7 cellular contexts compared by ENCODE assay signal in the genomic region with DNA sequence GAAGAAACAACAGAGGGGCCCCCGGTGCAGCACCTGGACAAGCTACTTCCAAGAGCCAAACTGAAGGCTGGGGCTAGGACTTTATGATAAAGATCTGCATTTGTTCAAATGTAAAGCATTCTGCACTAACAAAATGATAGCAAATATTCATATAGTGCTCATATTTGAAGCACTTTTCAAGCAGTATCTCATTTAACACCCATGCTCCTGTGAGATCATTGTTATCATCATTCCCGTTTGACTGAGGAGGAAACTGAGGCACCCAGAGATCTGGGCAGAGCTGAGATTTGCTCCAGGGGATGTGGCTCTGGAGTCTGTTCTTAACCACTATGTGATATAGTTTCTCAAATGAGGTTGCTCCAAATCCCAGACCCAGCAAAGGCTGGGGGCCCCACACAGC.
"Had no signal": no experiment of that assay in that cellular context is flagged by ENCODE, and none has a peak within 500 bp of the region (broad histone marks: within the 10 kb centered on the region; RNA-seq: fewer than 3 reads in every experiment).

No MANE protein-coding gene starts in this region.

- H3K4me3 ChIP-seq: GM23338 had no signal

- ATAC-seq: GM23338, HepG2 had no signal

- DNase-seq: H9, HCEC 1CT, HFFc6, KBM-7 had no signal

- H3K27ac ChIP-seq: HL-60 had no signal
